15 cellular contexts compared by ENCODE assay signal in the genomic region with DNA sequence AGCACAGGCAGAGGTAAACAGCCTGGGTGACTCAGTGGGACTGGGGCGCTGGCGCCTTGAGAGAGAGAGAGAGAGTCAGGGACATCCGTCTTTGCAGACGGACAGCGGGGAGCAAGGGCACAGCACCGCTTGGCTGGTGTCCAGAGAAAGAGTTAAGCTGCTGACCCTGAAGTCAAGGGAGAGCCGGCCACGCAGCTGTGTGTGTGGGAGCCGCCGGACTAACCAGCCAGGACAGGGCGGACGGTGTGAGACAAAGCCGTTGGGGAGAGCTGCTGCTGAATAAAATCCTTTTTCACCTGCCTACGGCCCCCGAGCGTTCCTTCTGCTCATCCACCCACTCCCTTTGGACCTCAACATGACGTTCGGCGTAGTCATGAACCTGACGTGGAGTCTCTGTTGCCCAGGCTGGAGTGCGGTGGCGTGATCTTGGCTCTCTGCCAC. TPM values are rescaled to one million over a fixed set of nuclear protein-coding genes. Genes with fewer than 3 reads are reported as not detected.
DNase-seq lines count a peak whose midpoint lies in the region; ATAC-seq and TF ChIP-seq lines count a peak whose summit lies in the region.
"Had no signal": no experiment of that assay in that cellular context is flagged by ENCODE, and none has a peak within 500 bp of the region (broad histone marks: within the 10 kb centered on the region; RNA-seq: fewer than 3 reads in every experiment).

No MANE protein-coding gene starts in this region.

- H3K9ac ChIP-seq in GM23248 = no peak overlapping the region

- H3K9me3 ChIP-seq in GM23248 (ENCODE audit: low read depth) = no peaks in the 10 kb centered on the region
- H3K9me3 ChIP-seq in right cardiac atrium (ENCODE audit: control insufficient read depth, low read length) = no peaks in the 10 kb centered on the region
- H3K9me3 ChIP-seq: mucosa of descending colon had no signal

- H3K27ac ChIP-seq in GM23248 = no peak overlapping the region
- no peak overlapping the region for H3K27ac ChIP-seq in brain microvascular endothelial cell
- H3K27ac ChIP-seq in right cardiac atrium (ENCODE audit: low read length) = no peak overlapping the region

- H3K36me3 ChIP-seq in GM23248 (ENCODE audit: low read depth) = no peaks in the 10 kb centered on the region
- no peaks in the 10 kb centered on the region for H3K36me3 ChIP-seq in brain microvascular endothelial cell (replicated peaks)

- H3K27me3 ChIP-seq in GM23248 (replicated peaks; ENCODE audit: insufficient read depth) (peaks cover 10% of the 10 kb centered on the region), brain microvascular endothelial cell (replicated peaks) (no peaks in the 10 kb centered on the region), right cardiac atrium (ENCODE audit: control insufficient read depth, insufficient read depth) (no peaks in the 10 kb centered on the region)

- peak; percentile 49 to 52 for ATAC-seq in right cardiac atrium
- ATAC-seq in GM21528 (IDR thresholded peaks at IDR 0.05; ENCODE audit: low FRiP score, unreplicated experiment) = no peak
- ATAC-seq: mucosa of descending colon had no signal

- H3K4me1 ChIP-seq in GM23248 (ENCODE audit: insufficient read depth) (peaks cover 3% of the 10 kb centered on the region; the same call in 1 of the 2 replicates), right cardiac atrium (ENCODE audit: control insufficient read depth, insufficient read depth, low read length) (peaks cover 1% of the 10 kb centered on the region)

- H3K4me3 ChIP-seq in GM23248 (no peak overlapping the region), brain microvascular endothelial cell (ENCODE audit: low read depth, low read length) (no peak overlapping the region), right cardiac atrium (ENCODE audit: low read length) (no peak overlapping the region)
- H3K4me3 ChIP-seq: mucosa of descending colon, SK-N-MC had no signal

- no peak overlapping the region for H3K4me2 ChIP-seq in GM23248 (ENCODE audit: unreplicated experiment)

- intact Hi-C loops in right cardiac atrium (cut with DNase I) = no loop called here

- 47 to 49% methylated on average over 22 of the region's 22 CpGs for WGBS in GM23248 (ENCODE audit: low coverage in 1 of 2, low lambda C conversion rate in 2 of 2, missing lambda C conversion rate in 2 of 2), 2 experiments
- WGBS in right cardiac atrium = 32% methylated on average over 22 of the region's 22 CpGs

- H4K20me1 ChIP-seq in GM23248 (ENCODE audit: insufficient read depth) = no peaks in the 10 kb centered on the region

- no peaks in the 10 kb centered on the region for H3K79me2 ChIP-seq in GM23248 (ENCODE audit: insufficient read depth)

- DNase-seq in GM23248 (peak; percentile 16), brain microvascular endothelial cell (peak; percentile 5), right cardiac atrium (peak in 2 of 3 donors; percentile 49 to 76), retina (peak; percentile 42), A172 (ENCODE audit: low spot score) (no peak), SKM-1 (lab: John Stamatoyannopoulos, UW; ENCODE audit: unreplicated experiment) (no peak)
- no peak for DNase-seq in stimulated activated CD4-positive, alpha-beta T cell treated with anti-CD3 and anti-CD28 coated beads, Interleukin-4, amount 100 ng/mL, for 24 hours
- DNase-seq: activated CD4-positive, CD25-positive, alpha-beta regulatory T cell; AML-193; hippocampal formation; mucosa of descending colon; NCI-H1105 treated with DMSO at 0.1 percent for 48 hours; NCI-H526 had no signal

- no peaks in the 10 kb centered on the region for H3K9me2 ChIP-seq in GM23248 (ENCODE audit: insufficient read depth)

- H2AFZ ChIP-seq in GM23248 = no peak overlapping the region

- no peaks in the 10 kb centered on the region for H3F3A ChIP-seq in GM23248 (ENCODE audit: insufficient read depth)

- TF ChIP-seq CTCF in brain microvascular endothelial cell (IDR thresholded peaks at IDR 0.05; ENCODE audit: low read depth, low read length, missing control alignments) = no peak

- in situ Hi-C loops in GM23248 (cut with MboI) = no loop called here
- in situ Hi-C loops in brain microvascular endothelial cell (cut with HindIII; ENCODE audit: low pct_ligation_motif_present, low sequenced_read_pairs) = no loop called here

RNA-seq across cellular contexts. Expression of a gene that starts 14.5 kb away (rescaled TPM):
- not detected in 2 replicates for total RNA-seq in GM23248 (2014; rRNA removed; shearing (Covaris generic))
- polyA plus RNA-seq in GM23248 (2016; fragmentation: Nextera tagmentation; extraction: Ambion mirVana) = not detected in 2 replicates
- not detected for total RNA-seq in right cardiac atrium
- 0.11 TPM for polyA plus RNA-seq in right cardiac atrium
- not detected in 2 replicates for total RNA-seq in A172 (2014; rRNA removed; shearing (Covaris generic))

RNA-seq across cellular contexts. Expression of a gene that starts 30.0 kb away (rescaled TPM):
- total RNA-seq in GM23248 (2014; rRNA removed; shearing (Covaris generic)) = not detected in 2 replicates
- not detected in 2 replicates for polyA plus RNA-seq in GM23248 (2016; fragmentation: Nextera tagmentation; extraction: Ambion mirVana)
- under 1 TPM in 3 of 4 donors, not detected in 1; 0.26 to 0.85 (median 0.45) TPM for total RNA-seq in right cardiac atrium
- polyA plus RNA-seq in right cardiac atrium = 0.48 TPM
- total RNA-seq in A172 (2014; rRNA removed; shearing (Covaris generic)) = 0.07 and 0.26 TPM in 2 replicates
- total RNA-seq: mucosa of descending colon had no signal

Comparison
In these comparisons a context has a peak if more than half of its experiments do, and no peak if none do; other contexts are left out.
1. DNase-seq: peak in GM23248 (single experiment), brain microvascular endothelial cell (single experiment), right cardiac atrium (2 of 3) and retina (single experiment); none in A172 (single experiment), SKM-1 (single experiment) and stimulated activated CD4-positive, alpha-beta T cell treated with anti-CD3 and anti-CD28 coated beads, Interleukin-4, amount 100 ng/mL, for 24 hours (single experiment).